Comparison of ENCODE assay signal across 31 cellular contexts in the genomic region with DNA sequence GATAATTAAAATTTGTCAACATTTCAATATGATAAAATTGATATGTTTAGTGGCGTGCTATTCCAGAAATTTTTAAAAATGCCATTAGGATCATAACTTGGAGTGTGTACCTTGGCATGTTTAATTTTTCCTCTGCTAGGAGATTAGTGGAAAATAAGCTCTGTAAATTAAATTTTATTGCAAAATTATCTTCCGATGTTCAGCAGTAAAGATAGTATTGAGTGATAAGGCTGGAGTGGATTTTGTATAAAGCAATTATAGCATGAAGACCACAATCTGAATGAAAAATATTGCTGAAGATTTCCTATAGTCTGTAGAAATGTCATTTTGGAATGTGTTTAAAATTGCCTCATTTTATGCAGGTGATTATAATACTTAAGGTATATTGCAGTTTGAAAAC.
A peak's percentile ranks its signal among the peaks of the same experiment; 100 is the strongest.
DNase-seq lines count a peak whose midpoint lies in the region; ATAC-seq and TF ChIP-seq lines count a peak whose summit lies in the region.
"Had no signal": no experiment of that assay in that cellular context is flagged by ENCODE, and none has a peak within 500 bp of the region (broad histone marks: within the 10 kb centered on the region; RNA-seq: fewer than 3 reads in every experiment).

No MANE protein-coding gene starts in this region.

- H4K20me1 ChIP-seq in SK-N-SH (ENCODE audit: insufficient read depth) (no peaks in the 10 kb centered on the region), PC-9 (ENCODE audit: insufficient read depth) (no peaks in the 10 kb centered on the region)
- H4K20me1 ChIP-seq: BLaER1 had no signal

- H3K36me3 ChIP-seq in HEK293 (ENCODE audit: control insufficient read depth in 2 of 2, insufficient read depth in 1 of 2, low read length in 2 of 2) (no peaks in the 10 kb centered on the region), SK-N-SH (replicated peaks in 1 of 2; ENCODE audit: control insufficient read depth in 1 of 2, insufficient read depth in 2 of 2, low read length in 1 of 2) (peaks cover 0 to 4% of the 10 kb centered on the region in 2 experiments), PC-9 (ENCODE audit: low read depth) (no peaks in the 10 kb centered on the region)
- H3K36me3 ChIP-seq: BE2C, BLaER1 had no signal

- TF ChIP-seq EP300 in SK-N-SH (IDR thresholded peaks at IDR 0.05; ENCODE audit: borderline replicate concordance in 1 of 2, low read depth in 1 of 2, low read length in 1 of 2) = peak in 1 of 2 experiments; percentile 24; a peak in 1 of 4 replicates

- H3K4me2 ChIP-seq in SK-N-SH = no peak overlapping the region
- no peak overlapping the region for H3K4me2 ChIP-seq in PC-9
- H3K4me2 ChIP-seq: A549; BLaER1; BLaER1 treated with 17β-estradiol and CSF1 and Interleukin-3, amounts not matched to agents 10 nM and 100 nM had no signal

- H3K9ac ChIP-seq in SK-N-SH = no peak overlapping the region
- H3K9ac ChIP-seq: BLaER1; BLaER1 treated with 17β-estradiol and CSF1 and Interleukin-3, amounts not matched to agents 10 nM and 100 nM had no signal

- no peaks in the 10 kb centered on the region for H3K9me2 ChIP-seq in SK-N-SH
- H3K9me2 ChIP-seq in PC-9 (ENCODE audit: insufficient read depth) = no peaks in the 10 kb centered on the region

- H2AFZ ChIP-seq in SK-N-SH (ENCODE audit: low read depth) (no peak overlapping the region), PC-9 (no peak overlapping the region)

- no peaks in the 10 kb centered on the region for H3K27me3 ChIP-seq in SK-N-SH (ENCODE audit: insufficient read depth)
- H3K27me3 ChIP-seq in PC-9 (ENCODE audit: insufficient read depth, low read depth) = no peaks in the 10 kb centered on the region
- H3K27me3 ChIP-seq: BE2C; BLaER1; BLaER1 treated with 17β-estradiol and CSF1 and Interleukin-3, amounts not matched to agents 10 nM and 100 nM had no signal

- ATAC-seq in SK-N-SH treated with all-trans-retinoic acid at 6 μM for 48 hours = no peak
- ATAC-seq in HG03457 (IDR thresholded peaks at IDR 0.05; ENCODE audit: unreplicated experiment) = no peak
- ATAC-seq: A549; CD8-positive, alpha-beta T cell had no signal

- POLR2A ChIA-PET in HEK293 (lab: Yijun Ruan, JAX) (no interaction called here), SK-N-SH (lab: Yijun Ruan, JAX) (no interaction called here), PC-9 (lab: Charles Lee; ENCODE audit: unreplicated experiment) (interaction anchor here (0.6 kb wide), 1 partner anchor 543 kb away, joined by 3 read pairs; no protein-coding TSS in a partner anchor)

- CTCF ChIA-PET in HEK293 (lab: Yijun Ruan, JAX) = interaction anchor here (0.6 to 1.2 kb wide), 2 partner anchors 11 to 1665 kb away, joined by 3 to 4 read pairs; no protein-coding TSS in a partner anchor
- CTCF ChIA-PET in SK-N-SH (lab: Yijun Ruan, JAX) = interaction anchor here (1.4 to 2.6 kb wide), 3 partner anchors 8 to 964 kb away, joined by 3 to 14 read pairs (median 3); no protein-coding TSS in a partner anchor
- CTCF ChIA-PET in PC-9 (lab: Charles Lee) = no interaction called here

- H3K27ac ChIP-seq in HEK293 (ENCODE audit: extremely low read depth, low read depth, low read length) = no peak overlapping the region
- H3K27ac ChIP-seq in SK-N-SH (ENCODE audit: low read depth in 2 of 2, low read length in 1 of 2) = no peak overlapping the region
- no peak overlapping the region for H3K27ac ChIP-seq in PC-9
- H3K27ac ChIP-seq: 22Rv1; A549; BLaER1; BLaER1 treated with 17β-estradiol and CSF1 and Interleukin-3, amounts not matched to agents 10 nM and 100 nM; C4-2B had no signal

- no TSS peak for BruUV-seq in PC-9 (replicated peaks; lab: Mats Ljungman, UMichigan)

- DNase-seq in SK-N-SH (no peak), PC-9 (no peak), NCI-H2171 treated with DMSO at 0.1 percent for 48 hours (lab: John Stamatoyannopoulos, UW) (no peak)
- DNase-seq: 8988T; ACHN; AML-193; BE2C; C1 segment of cervical spinal cord; Caco-2; Calu3; CD4-positive, alpha-beta memory T cell; CD4-positive, alpha-beta T cell; CD4-positive, CD25-positive, alpha-beta regulatory T cell; CD8-positive, alpha-beta memory T cell; CD8-positive, alpha-beta T cell; COR-L47; DMS 273 treated with DMSO at 0.1 percent for 48 hours; DMS153; DMS53; DMS79; DMS79 treated with DMSO at 0.1 percent for 48 hours; DND-41; EL had no signal

- no peaks in the 10 kb centered on the region for H3F3A ChIP-seq in SK-N-SH (replicated peaks; ENCODE audit: insufficient read depth)
- H3F3A ChIP-seq in PC-9 (ENCODE audit: insufficient read depth, low read depth) = no peaks in the 10 kb centered on the region

- H3K4me1 ChIP-seq in HEK293 (ENCODE audit: control insufficient read depth, insufficient read depth, low read length) (peaks cover 16% of the 10 kb centered on the region; the same call in 1 of the 2 replicates), SK-N-SH (ENCODE audit: control insufficient read depth in 1 of 2, insufficient read depth in 2 of 2, low read depth in 1 of 2, low read length in 1 of 2) (peaks cover 0 to 7% of the 10 kb centered on the region in 2 experiments; a peak in 2 of 4 replicates), PC-9 (replicated peaks; ENCODE audit: insufficient read depth) (no peaks in the 10 kb centered on the region)
- H3K4me1 ChIP-seq: BLaER1; BLaER1 treated with 17β-estradiol and CSF1 and Interleukin-3, amounts not matched to agents 10 nM and 100 nM; Caco-2 had no signal

- WGBS in SK-N-SH (ENCODE audit: low lambda C conversion rate) = 82% methylated on average over 2 of the region's 2 CpGs

- H3K4me3 ChIP-seq in HEK293 (ENCODE audit: low read depth, low read length) (no peak overlapping the region), SK-N-SH (ENCODE audit: low read depth in 2 of 2, low read length in 1 of 2) (no peak overlapping the region), PC-9 (no peak overlapping the region)
- H3K4me3 ChIP-seq: A549; BLaER1; BLaER1 treated with 17β-estradiol and CSF1 and Interleukin-3, amounts not matched to agents 10 nM and 100 nM had no signal

- H3K9me3 ChIP-seq in HEK293 (ENCODE audit: control insufficient read depth, insufficient read depth, low read depth, low read length) = no peaks in the 10 kb centered on the region
- H3K9me3 ChIP-seq in SK-N-SH = no peaks in the 10 kb centered on the region
- no peaks in the 10 kb centered on the region for H3K9me3 ChIP-seq in PC-9 (ENCODE audit: insufficient read depth, low read depth)
- H3K9me3 ChIP-seq: A549; BE2C; BLaER1; BLaER1 treated with 17β-estradiol and CSF1 and Interleukin-3, amounts not matched to agents 10 nM and 100 nM; Caco-2 had no signal

- intact Hi-C loops in PC-9 (cut with micrococcal nuclease; ENCODE audit: unreplicated experiment) = no loop called here

- H3K79me2 ChIP-seq in SK-N-SH (ENCODE audit: insufficient read depth) = no peaks in the 10 kb centered on the region
- no peaks in the 10 kb centered on the region for H3K79me2 ChIP-seq in PC-9 (ENCODE audit: low read depth)

- TF ChIP-seq CTCF in HEK293 (tag by site-specific recombination; IDR thresholded peaks at IDR 0.05) = no peak
- TF ChIP-seq CTCF in SK-N-SH (IDR thresholded peaks at IDR 0.05) = no peak
- TF ChIP-seq CTCF in PC-9 (conservative IDR thresholded peaks at IDR 0.05) = no peak

- TF ChIP-seq RAD21 in SK-N-SH (IDR thresholded peaks at IDR 0.05; ENCODE audit: low read length) = no peak

TF ChIP-seq in HEK293, 187 proteins besides CTCF, POLR2A, EP300 and RAD21:
- no peak for TF ChIP-seq ZNF394 (tag by site-specific recombination; IDR thresholded peaks at IDR 0.05; ENCODE audit: borderline replicate concordance)
- TF ChIP-seq, protein P1, sequence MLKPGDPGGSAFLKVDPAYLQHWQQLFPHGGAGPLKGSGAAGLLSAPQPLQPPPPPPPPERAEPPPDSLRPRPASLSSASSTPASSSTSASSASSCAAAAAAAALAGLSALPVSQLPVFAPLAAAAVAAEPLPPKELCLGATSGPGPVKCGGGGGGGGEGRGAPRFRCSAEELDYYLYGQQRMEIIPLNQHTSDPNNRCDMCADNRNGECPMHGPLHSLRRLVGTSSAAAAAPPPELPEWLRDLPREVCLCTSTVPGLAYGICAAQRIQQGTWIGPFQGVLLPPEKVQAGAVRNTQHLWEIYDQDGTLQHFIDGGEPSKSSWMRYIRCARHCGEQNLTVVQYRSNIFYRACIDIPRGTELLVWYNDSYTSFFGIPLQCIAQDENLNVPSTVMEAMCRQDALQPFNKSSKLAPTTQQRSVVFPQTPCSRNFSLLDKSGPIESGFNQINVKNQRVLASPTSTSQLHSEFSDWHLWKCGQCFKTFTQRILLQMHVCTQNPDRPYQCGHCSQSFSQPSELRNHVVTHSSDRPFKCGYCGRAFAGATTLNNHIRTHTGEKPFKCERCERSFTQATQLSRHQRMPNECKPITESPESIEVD (tag by site-specific recombination; IDR thresholded peaks at IDR 0.05) = peak; percentile 51
TF ChIP-seq in HEK293: peak in this region for 1.

TF ChIP-seq in SK-N-SH, 30 proteins besides CTCF, POLR2A, EP300 and RAD21 (continues in another document):
- TF ChIP-seq, protein P2, sequence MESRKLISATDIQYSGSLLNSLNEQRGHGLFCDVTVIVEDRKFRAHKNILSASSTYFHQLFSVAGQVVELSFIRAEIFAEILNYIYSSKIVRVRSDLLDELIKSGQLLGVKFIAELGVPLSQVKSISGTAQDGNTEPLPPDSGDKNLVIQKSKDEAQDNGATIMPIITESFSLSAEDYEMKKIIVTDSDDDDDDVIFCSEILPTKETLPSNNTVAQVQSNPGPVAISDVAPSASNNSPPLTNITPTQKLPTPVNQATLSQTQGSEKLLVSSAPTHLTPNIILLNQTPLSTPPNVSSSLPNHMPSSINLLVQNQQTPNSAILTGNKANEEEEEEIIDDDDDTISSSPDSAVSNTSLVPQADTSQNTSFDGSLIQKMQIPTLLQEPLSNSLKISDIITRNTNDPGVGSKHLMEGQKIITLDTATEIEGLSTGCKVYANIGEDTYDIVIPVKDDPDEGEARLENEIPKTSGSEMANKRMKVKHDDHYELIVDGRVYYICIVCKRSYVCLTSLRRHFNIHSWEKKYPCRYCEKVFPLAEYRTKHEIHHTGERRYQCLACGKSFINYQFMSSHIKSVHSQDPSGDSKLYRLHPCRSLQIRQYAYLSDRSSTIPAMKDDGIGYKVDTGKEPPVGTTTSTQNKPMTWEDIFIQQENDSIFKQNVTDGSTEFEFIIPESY (IDR thresholded peaks at IDR 0.05; ENCODE audit: borderline replicate concordance, low read depth) = no peak

TF ChIP-seq in SK-N-SH treated with all-trans-retinoic acid at 6 μM for 48 hours, 23 proteins besides CTCF, POLR2A, EP300 and RAD21 (continues in another document):
- TF ChIP-seq ISL1 (CRISPR knock-in tag; IDR thresholded peaks at IDR 0.05) = peak; percentile 82
- TF ChIP-seq TCF4 (CRISPR knock-in tag; IDR thresholded peaks at IDR 0.05; ENCODE audit: borderline replicate concordance) = peak; percentile 76
- TF ChIP-seq ARNTL (CRISPR knock-in tag; IDR thresholded peaks at IDR 0.05; ENCODE audit: borderline replicate concordance, low read depth) = no peak
- TF ChIP-seq ZFP30 (CRISPR knock-in tag; IDR thresholded peaks at IDR 0.05) = no peak
